In the genomic region with DNA sequence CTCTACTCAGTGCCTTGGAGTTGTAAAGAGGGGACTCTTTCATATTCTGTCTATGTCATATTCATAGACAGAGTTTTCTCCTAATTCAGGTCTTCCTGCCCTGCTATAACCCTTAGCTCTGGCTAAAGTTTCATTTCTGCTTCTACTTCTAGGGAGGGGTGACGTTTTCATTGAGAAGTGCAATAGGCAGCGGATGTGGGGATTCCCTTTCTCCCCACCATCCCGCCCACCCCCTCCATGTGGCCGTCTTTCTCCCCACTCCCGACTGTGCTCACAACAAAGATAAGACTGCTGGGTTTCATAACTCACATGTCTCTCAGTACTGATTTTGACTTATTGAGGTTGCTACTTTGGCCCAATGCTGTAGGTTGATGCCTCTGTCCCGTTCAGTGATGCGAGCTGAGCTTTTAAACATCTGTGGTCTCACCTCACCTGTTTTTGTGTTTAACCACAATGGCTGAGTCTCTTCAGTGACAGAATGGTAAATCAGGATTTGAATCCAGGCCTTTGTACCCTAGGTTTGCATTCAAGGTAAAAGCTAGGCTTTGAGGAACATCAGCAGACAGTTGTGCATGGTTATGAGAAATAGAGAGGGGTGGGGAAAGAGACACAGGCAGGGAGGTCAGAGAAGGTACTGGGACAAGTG, we compare ENCODE assay signal across 9 cellular contexts. TPM values are rescaled to one million over a fixed set of nuclear protein-coding genes. Genes with fewer than 3 reads are reported as not detected.
DNase-seq lines count a peak whose midpoint lies in the region; ATAC-seq and TF ChIP-seq lines count a peak whose summit lies in the region.
"Had no signal": no experiment of that assay in that cellular context is flagged by ENCODE, and none has a peak within 500 bp of the region (broad histone marks: within the 10 kb centered on the region; RNA-seq: fewer than 3 reads in every experiment).

No MANE protein-coding gene starts in this region.

- peaks cover 16% of the 10 kb centered on the region for H3K4me1 ChIP-seq in CD4-positive, alpha-beta memory T cell (ENCODE audit: insufficient read depth, low read length)
- no peaks in the 10 kb centered on the region for H3K4me1 ChIP-seq in endodermal cell (ENCODE audit: control insufficient read depth, insufficient read depth, low read length)

- peaks cover 15 to 20% (median 18%) of the 10 kb centered on the region in 4 donors for H3K4me1 Mint-ChIP-seq in CD4-positive, alpha-beta memory T cell
- peaks cover 35% of the 10 kb centered on the region for H3K4me1 Mint-ChIP-seq in activated T-helper 2 cell treated with anti-CD3 and anti-CD28 coated beads, Interferon-gamma antibody, Interleukin-2, Interleukin-4, amounts not matched to agents 10 μg/mL and 5 μg/mL and 100 μg/mL, durations not matched to agents 14 hours and 24 hours and 36 hours (ENCODE audit: low read depth)
- H3K4me1 Mint-ChIP-seq in stimulated activated naive CD8-positive, alpha-beta T cell treated with anti-CD3 and anti-CD28 coated beads, Interleukin-15, Interleukin-2, amounts not matched to agents 100 ng/mL and 50 ng/mL, for 24 hours (ENCODE audit: low read depth) = peaks cover 44% of the 10 kb centered on the region
- H3K4me1 Mint-ChIP-seq in mesothelial cell of epicardium = peaks cover 19% of the 10 kb centered on the region
- H3K4me1 Mint-ChIP-seq in endodermal cell = no peaks in the 10 kb centered on the region

- no peaks in the 10 kb centered on the region for H3K9me3 Mint-ChIP-seq in CD4-positive, alpha-beta memory T cell
- no peaks in the 10 kb centered on the region for H3K9me3 Mint-ChIP-seq in activated T-helper 2 cell treated with anti-CD3 and anti-CD28 coated beads, Interferon-gamma antibody, Interleukin-2, Interleukin-4, amounts not matched to agents 10 μg/mL and 5 μg/mL and 100 μg/mL, durations not matched to agents 14 hours and 24 hours and 36 hours
- no peaks in the 10 kb centered on the region for H3K9me3 Mint-ChIP-seq in stimulated activated naive CD8-positive, alpha-beta T cell treated with anti-CD3 and anti-CD28 coated beads, Interleukin-15, Interleukin-2, amounts not matched to agents 100 ng/mL and 50 ng/mL, for 24 hours
- no peaks in the 10 kb centered on the region for H3K9me3 Mint-ChIP-seq in mesothelial cell of epicardium
- H3K9me3 Mint-ChIP-seq in endodermal cell = no peaks in the 10 kb centered on the region

- peak overlapping the region in 1 of 2 donors; percentile 38 for H3K4me3 ChIP-seq in CD4-positive, alpha-beta memory T cell (ENCODE audit: low read length in 2 of 2)
- H3K4me3 ChIP-seq in endodermal cell (ENCODE audit: low read length) = no peak overlapping the region
- H3K4me3 ChIP-seq: lung had no signal

- peak overlapping the region; percentile 30 for H3K27ac ChIP-seq in CD4-positive, alpha-beta memory T cell (ENCODE audit: low read depth, low read length)
- no peak overlapping the region for H3K27ac ChIP-seq in endodermal cell (ENCODE audit: low read depth, low read length)

- CTCF ChIA-PET in CD4-positive, alpha-beta memory T cell (lab: Charles Lee; ENCODE audit: partially characterized antibody) = interaction anchor here (1.2 to 2.0 kb wide), 3 partner anchors 70 to 177 kb away, joined by 3 to 9 read pairs (median 4); no protein-coding TSS in a partner anchor

- no peaks in the 10 kb centered on the region for H3K27me3 Mint-ChIP-seq in CD4-positive, alpha-beta memory T cell
- peaks cover 22% of the 10 kb centered on the region for H3K27me3 Mint-ChIP-seq in activated T-helper 2 cell treated with anti-CD3 and anti-CD28 coated beads, Interferon-gamma antibody, Interleukin-2, Interleukin-4, amounts not matched to agents 10 μg/mL and 5 μg/mL and 100 μg/mL, durations not matched to agents 14 hours and 24 hours and 36 hours (ENCODE audit: low read depth)
- H3K27me3 Mint-ChIP-seq in stimulated activated naive CD8-positive, alpha-beta T cell treated with anti-CD3 and anti-CD28 coated beads, Interleukin-15, Interleukin-2, amounts not matched to agents 100 ng/mL and 50 ng/mL, for 24 hours = peaks cover 4% of the 10 kb centered on the region
- H3K27me3 Mint-ChIP-seq in mesothelial cell of epicardium (ENCODE audit: low read depth) (no peaks in the 10 kb centered on the region), endodermal cell (ENCODE audit: insufficient read depth) (no peaks in the 10 kb centered on the region)

- POLR2A ChIA-PET in CD4-positive, alpha-beta memory T cell (lab: Charles Lee; ENCODE audit: partially characterized antibody) = interaction anchor here (1.5 kb wide), 1 partner anchor 41 kb away, joined by 6 read pairs; the partner anchor contains the start of gene DDX59

- DNase-seq in CD4-positive, alpha-beta memory T cell = peak; percentile 14 to 57 (median 14)
- no peak for DNase-seq in activated T-helper 2 cell treated with anti-CD3 and anti-CD28 coated beads, Interferon-gamma antibody, Interleukin-2, Interleukin-4, amounts not matched to agents 10 μg/mL and 5 μg/mL and 100 μg/mL, durations not matched to agents 14 hours and 24 hours and 36 hours (ENCODE audit: low spot score)
- DNase-seq in mesothelial cell of epicardium (ENCODE audit: low spot score in 2 of 2, unreplicated experiment in 2 of 2) (no peak), endodermal cell (no peak), ecto neural progenitor cell (ENCODE audit: low spot score) (no peak)

- 90 to 91% methylated on average over 5 to 7 of the region's 7 CpGs for WGBS in endodermal cell (ENCODE audit: insufficient coverage in 1 of 2, insufficient read length in 1 of 2), 2 experiments

- H3K27me3 ChIP-seq in CD4-positive, alpha-beta memory T cell (ENCODE audit: insufficient read depth, low read length) = no peaks in the 10 kb centered on the region
- no peaks in the 10 kb centered on the region for H3K27me3 ChIP-seq in endodermal cell (ENCODE audit: control insufficient read depth, insufficient read depth, low read length, poor library complexity, severe bottlenecking)

- no peak overlapping the region for H3K9ac ChIP-seq in endodermal cell (ENCODE audit: extremely low read depth, low read length, poor library complexity, severe bottlenecking)

- no peaks in the 10 kb centered on the region for H3K36me3 Mint-ChIP-seq in CD4-positive, alpha-beta memory T cell
- H3K36me3 Mint-ChIP-seq in activated T-helper 2 cell treated with anti-CD3 and anti-CD28 coated beads, Interferon-gamma antibody, Interleukin-2, Interleukin-4, amounts not matched to agents 10 μg/mL and 5 μg/mL and 100 μg/mL, durations not matched to agents 14 hours and 24 hours and 36 hours (ENCODE audit: low read depth) = no peaks in the 10 kb centered on the region
- H3K36me3 Mint-ChIP-seq in stimulated activated naive CD8-positive, alpha-beta T cell treated with anti-CD3 and anti-CD28 coated beads, Interleukin-15, Interleukin-2, amounts not matched to agents 100 ng/mL and 50 ng/mL, for 24 hours (ENCODE audit: low read depth) = no peaks in the 10 kb centered on the region
- H3K36me3 Mint-ChIP-seq in mesothelial cell of epicardium (no peaks in the 10 kb centered on the region), endodermal cell (ENCODE audit: low read depth) (no peaks in the 10 kb centered on the region)

- H3K27ac Mint-ChIP-seq in CD4-positive, alpha-beta memory T cell = peak overlapping the region; percentile 9 to 86 (median 43)
- peak overlapping the region; percentile 65 for H3K27ac Mint-ChIP-seq in activated T-helper 2 cell treated with anti-CD3 and anti-CD28 coated beads, Interferon-gamma antibody, Interleukin-2, Interleukin-4, amounts not matched to agents 10 μg/mL and 5 μg/mL and 100 μg/mL, durations not matched to agents 14 hours and 24 hours and 36 hours
- H3K27ac Mint-ChIP-seq in stimulated activated naive CD8-positive, alpha-beta T cell treated with anti-CD3 and anti-CD28 coated beads, Interleukin-15, Interleukin-2, amounts not matched to agents 100 ng/mL and 50 ng/mL, for 24 hours = peak overlapping the region; percentile 61
- no peak overlapping the region for H3K27ac Mint-ChIP-seq in mesothelial cell of epicardium
- H3K27ac Mint-ChIP-seq in endodermal cell = no peak overlapping the region

- peak; percentile 66 for ATAC-seq in GM21367 (IDR thresholded peaks at IDR 0.05; ENCODE audit: unreplicated experiment)
- ATAC-seq in HG03565 (IDR thresholded peaks at IDR 0.05; ENCODE audit: unreplicated experiment) = peak; percentile 71

- no peaks in the 10 kb centered on the region for H3K9me3 ChIP-seq in CD4-positive, alpha-beta memory T cell (ENCODE audit: control insufficient read depth in 1 of 2, low read length in 2 of 2)
- no peaks in the 10 kb centered on the region for H3K9me3 ChIP-seq in endodermal cell (ENCODE audit: control insufficient read depth, low read length)

- TF ChIP-seq CTCF in mesothelial cell of epicardium (IDR thresholded peaks at IDR 0.05; ENCODE audit: unreplicated experiment) = no peak
- TF ChIP-seq CTCF in endodermal cell (conservative IDR thresholded peaks at IDR 0.05) = no peak

- no peaks in the 10 kb centered on the region for H3K36me3 ChIP-seq in CD4-positive, alpha-beta memory T cell (ENCODE audit: insufficient read depth, low read length)
- H3K36me3 ChIP-seq in endodermal cell (ENCODE audit: control insufficient read depth, insufficient read depth, low read length) = no peaks in the 10 kb centered on the region

- intact Hi-C loops in CD4-positive, alpha-beta memory T cell (cut with micrococcal nuclease) = loop anchor here (10.0 kb wide), 2 partner anchors 116 to 486 kb away; partner anchors contain the start of gene CACNA1S
- intact Hi-C loops in activated T-helper 2 cell treated with anti-CD3 and anti-CD28 coated beads, Interferon-gamma antibody, Interleukin-2, Interleukin-4, amounts not matched to agents 10 μg/mL and 5 μg/mL and 100 μg/mL, durations not matched to agents 14 hours and 24 hours and 36 hours (cut with micrococcal nuclease) = loop anchor here (1.0 to 10.0 kb wide), 7 partner anchors 12 to 686 kb away; partner anchors contain the start of genes CACNA1S, DDX59 and KIF21B

- peak overlapping the region in 7 of 8 donors; percentile 13 to 74 (median 66) for H3K4me3 Mint-ChIP-seq in CD4-positive, alpha-beta memory T cell
- peak overlapping the region; percentile 41 for H3K4me3 Mint-ChIP-seq in activated T-helper 2 cell treated with anti-CD3 and anti-CD28 coated beads, Interferon-gamma antibody, Interleukin-2, Interleukin-4, amounts not matched to agents 10 μg/mL and 5 μg/mL and 100 μg/mL, durations not matched to agents 14 hours and 24 hours and 36 hours (ENCODE audit: low read depth)
- no peak overlapping the region for H3K4me3 Mint-ChIP-seq in stimulated activated naive CD8-positive, alpha-beta T cell treated with anti-CD3 and anti-CD28 coated beads, Interleukin-15, Interleukin-2, amounts not matched to agents 100 ng/mL and 50 ng/mL, for 24 hours
- no peak overlapping the region for H3K4me3 Mint-ChIP-seq in mesothelial cell of epicardium
- no peak overlapping the region for H3K4me3 Mint-ChIP-seq in endodermal cell

RNA-seq across cellular contexts. Expression of gene KIF14, which starts 7.8 kb away (rescaled TPM):
- total RNA-seq in CD4-positive, alpha-beta memory T cell = under 1 TPM in 1 of 2 experiments, not detected in 1; 0.06 TPM
- not detected for polyA plus RNA-seq in CD4-positive, alpha-beta memory T cell
- 13.8 and 14.9 TPM in 2 replicates for total RNA-seq in activated T-helper 2 cell treated with anti-CD3 and anti-CD28 coated beads, Interferon-gamma antibody, Interleukin-2, Interleukin-4, amounts not matched to agents 10 μg/mL and 5 μg/mL and 100 μg/mL, durations not matched to agents 14 hours and 24 hours and 36 hours
- total RNA-seq in mesothelial cell of epicardium = 5.1 to 5.7 TPM (median 5.5 TPM) in 3 replicates
- total RNA-seq in endodermal cell = 10 to 100 TPM; 13.5 to 20.9 TPM
- polyA plus RNA-seq in endodermal cell (2013, experiment 1 of 2) = 20.6 TPM
- polyA plus RNA-seq in endodermal cell (2013, experiment 2 of 2) = 22.4 TPM

RNA-seq across cellular contexts. Expression of gene DDX59, which starts 41.4 kb away (rescaled TPM):
- 10 to 100 TPM; 37.0 to 37.5 TPM for total RNA-seq in CD4-positive, alpha-beta memory T cell
- 10 to 100 TPM; 18.2 to 24.8 TPM for polyA plus RNA-seq in CD4-positive, alpha-beta memory T cell
- 18.9 and 20.4 TPM in 2 replicates for total RNA-seq in activated T-helper 2 cell treated with anti-CD3 and anti-CD28 coated beads, Interferon-gamma antibody, Interleukin-2, Interleukin-4, amounts not matched to agents 10 μg/mL and 5 μg/mL and 100 μg/mL, durations not matched to agents 14 hours and 24 hours and 36 hours
- total RNA-seq in mesothelial cell of epicardium (24.5 to 26.4 TPM (median 25.3 TPM) in 3 replicates), endodermal cell (10 to 100 TPM; 22.1 to 23.9 TPM)
- polyA plus RNA-seq in endodermal cell (2013, experiment 1 of 2) = 18.1 TPM
- polyA plus RNA-seq in endodermal cell (2013, experiment 2 of 2) = 20.1 TPM

Comparison
In these comparisons a context has a peak if more than half of its experiments do, and no peak if none do; other contexts are left out.
1. DNase-seq: peak in CD4-positive, alpha-beta memory T cell (5 of 5); none in activated T-helper 2 cell treated with anti-CD3 and anti-CD28 coated beads, Interferon-gamma antibody, Interleukin-2, Interleukin-4, amounts not matched to agents 10 μg/mL and 5 μg/mL and 100 μg/mL, durations not matched to agents 14 hours and 24 hours and 36 hours (single experiment), mesothelial cell of epicardium (0 of 2), endodermal cell (single experiment) and ecto neural progenitor cell (single experiment).
2. H3K27ac Mint-ChIP-seq: peak in CD4-positive, alpha-beta memory T cell (7 of 7), activated T-helper 2 cell treated with anti-CD3 and anti-CD28 coated beads, Interferon-gamma antibody, Interleukin-2, Interleukin-4, amounts not matched to agents 10 μg/mL and 5 μg/mL and 100 μg/mL, durations not matched to agents 14 hours and 24 hours and 36 hours (single experiment) and stimulated activated naive CD8-positive, alpha-beta T cell treated with anti-CD3 and anti-CD28 coated beads, Interleukin-15, Interleukin-2, amounts not matched to agents 100 ng/mL and 50 ng/mL, for 24 hours (single experiment); none in mesothelial cell of epicardium (single experiment) and endodermal cell (single experiment).
3. H3K4me3 Mint-ChIP-seq: peak in CD4-positive, alpha-beta memory T cell (7 of 8) and activated T-helper 2 cell treated with anti-CD3 and anti-CD28 coated beads, Interferon-gamma antibody, Interleukin-2, Interleukin-4, amounts not matched to agents 10 μg/mL and 5 μg/mL and 100 μg/mL, durations not matched to agents 14 hours and 24 hours and 36 hours (single experiment); none in stimulated activated naive CD8-positive, alpha-beta T cell treated with anti-CD3 and anti-CD28 coated beads, Interleukin-15, Interleukin-2, amounts not matched to agents 100 ng/mL and 50 ng/mL, for 24 hours (single experiment), mesothelial cell of epicardium (single experiment) and endodermal cell (single experiment).